In genomic region chr7:69957661-69958060, GRCh38 we compare ENCODE assay signal across 7 cellular contexts.
"Had no signal": no experiment of that assay in that cellular context is flagged by ENCODE, and none has a peak within 500 bp of the region (broad histone marks: within the 10 kb centered on the region; RNA-seq: fewer than 3 reads in every experiment).

No MANE protein-coding gene starts in this region.

- H3K27ac Mint-ChIP-seq: GM23338, HFFc6 had no signal

- DNase-seq: H9, HCEC 1CT, HFFc6, IMR-90 had no signal

- ATAC-seq: GM23338, K562 had no signal

- H3K9me3 Mint-ChIP-seq: GM23338, H9 had no signal

- H3K4me3 Mint-ChIP-seq: GM23338, H9, HFFc6 had no signal

- H3K27ac ChIP-seq: HL-60 had no signal

- H3K4me3 ChIP-seq: GM23338, K562 had no signal
